ENCODE assay signal across 8 cellular contexts in the genomic region with DNA sequence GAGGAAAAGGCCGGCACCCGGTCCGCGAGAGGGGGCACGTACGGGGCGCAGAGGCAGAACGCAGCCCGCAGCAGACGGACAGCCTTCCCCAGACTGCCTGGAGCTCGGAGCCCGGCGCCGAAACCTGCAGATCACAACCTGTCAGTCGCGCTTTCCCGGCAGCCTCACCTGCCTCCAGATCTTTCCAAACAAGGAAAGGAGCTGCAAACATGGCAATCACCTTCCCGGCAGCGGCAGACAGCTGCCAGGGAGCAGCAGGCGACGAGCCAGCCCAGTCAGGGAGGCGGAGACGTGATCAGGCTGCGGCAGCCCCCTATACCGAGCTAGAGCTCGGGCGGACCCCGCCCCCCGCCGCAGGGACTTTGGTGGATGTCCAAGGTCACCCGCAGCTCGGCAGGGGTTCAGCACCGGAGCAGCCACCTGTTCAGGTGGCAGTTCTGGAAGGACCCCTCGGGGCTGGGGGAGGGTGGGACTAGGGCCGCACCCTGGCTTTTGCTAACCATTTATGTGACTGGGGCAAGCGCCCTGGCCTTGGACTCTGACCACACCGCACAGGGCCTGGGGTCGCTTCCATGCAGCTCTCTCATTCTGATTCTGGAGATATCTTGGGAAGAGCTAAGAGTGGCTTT.
A peak's percentile ranks its signal among the peaks of the same experiment; 100 is the strongest.
DNase-seq lines count a peak whose midpoint lies in the region; ATAC-seq and TF ChIP-seq lines count a peak whose summit lies in the region.

No MANE protein-coding gene starts in this region.

- no peak overlapping the region for H3K27ac ChIP-seq in SK-N-SH (ENCODE audit: low read depth in 2 of 2, low read length in 1 of 2)
- no peak overlapping the region for H3K27ac ChIP-seq in sigmoid colon

- H3K9ac ChIP-seq in SK-N-SH: peak overlapping the region; percentile 50

- POLR2A ChIA-PET in SK-N-SH (lab: Yijun Ruan, JAX): interaction anchor here (0.8 kb wide), 1 partner anchor 18 kb away, joined by 4 read pairs; no protein-coding TSS in a partner anchor

- no peak for TF ChIP-seq RAD21 in SK-N-SH (IDR thresholded peaks at IDR 0.05; ENCODE audit: low read length)

- no peak for TF ChIP-seq POLR2A in sigmoid colon (IDR thresholded peaks at IDR 0.05)

- no peaks in the 10 kb centered on the region for H3K36me3 ChIP-seq in SK-N-SH (replicated peaks in 1 of 2; ENCODE audit: control insufficient read depth in 1 of 2, insufficient read depth in 2 of 2, low read length in 1 of 2)
- H3K36me3 ChIP-seq in sigmoid colon: no peaks in the 10 kb centered on the region

- no peaks in the 10 kb centered on the region for H3K79me2 ChIP-seq in SK-N-SH (ENCODE audit: insufficient read depth)

- H3K4me2 ChIP-seq in SK-N-SH: peak overlapping the region; percentile 82

- no peaks in the 10 kb centered on the region for H3K9me3 ChIP-seq in SK-N-SH
- H3K9me3 ChIP-seq in sigmoid colon: no peaks in the 10 kb centered on the region

- intact Hi-C loops in left ventricle myocardium superior (cut with micrococcal nuclease): no loop called here
- intact Hi-C loops in sigmoid colon (cut with DNase I): no loop called here

- no peak for TF ChIP-seq CTCF in HFF-Myc (IDR thresholded peaks at IDR 0.05; ENCODE audit: low read depth, low read length, missing control alignments)
- TF ChIP-seq CTCF in SK-N-SH (IDR thresholded peaks at IDR 0.05): no peak
- no peak for TF ChIP-seq CTCF in sigmoid colon (IDR thresholded peaks at IDR 0.05)

- H3K9me2 ChIP-seq in SK-N-SH: no peaks in the 10 kb centered on the region

- WGBS in SK-N-SH (ENCODE audit: low lambda C conversion rate): 44% methylated on average over 14 of the region's 38 CpGs
- 3 to 11% methylated on average over 38 of the region's 38 CpGs for WGBS in sigmoid colon, 2 donors

- DNase-seq in HFF-Myc (ENCODE audit: extremely low read depth, low read depth) (no peak), SK-N-SH (peak; percentile 78), left ventricle myocardium superior (peak; percentile 35), sigmoid colon (no peak), NOMO-1 treated with dmso at 0.1 percent for 144 hours (lab: John Stamatoyannopoulos, UW; ENCODE audit: unreplicated experiment) (no peak)
- no peak for DNase-seq in stimulated activated naive CD4-positive, alpha-beta T cell (lab: John Stamatoyannopoulos, UW)

- H3K4me3 ChIP-seq in HFF-Myc (replicated peaks; ENCODE audit: low read depth, low read length) (peak overlapping the region; percentile 49), SK-N-SH (ENCODE audit: low read depth in 2 of 2, low read length in 1 of 2) (peak overlapping the region; percentile 50 to 62), sigmoid colon (peak overlapping the region; percentile 19 to 51 (median 42))

- H4K20me1 ChIP-seq in SK-N-SH (ENCODE audit: insufficient read depth): no peaks in the 10 kb centered on the region

- peak; percentile 38 for ATAC-seq in left ventricle myocardium superior
- ATAC-seq in GM21360 (IDR thresholded peaks at IDR 0.05; ENCODE audit: unreplicated experiment): no peak
- ATAC-seq in GM19395 (IDR thresholded peaks at IDR 0.05; ENCODE audit: unreplicated experiment): no peak

- peaks cover 4% of the 10 kb centered on the region for H3F3A ChIP-seq in SK-N-SH (replicated peaks; ENCODE audit: insufficient read depth)

- CTCF ChIA-PET in SK-N-SH (lab: Yijun Ruan, JAX): interaction anchor here (0.9 to 2.3 kb wide), 8 partner anchors 9 to 523 kb away, joined by 3 to 14 read pairs (median 5); a partner anchor contains a TSS

- H3K27me3 ChIP-seq in SK-N-SH (ENCODE audit: insufficient read depth) (no peaks in the 10 kb centered on the region), sigmoid colon (peaks cover 0 to 30% (median 7%) of the 10 kb centered on the region in 3 donors)

- peak overlapping the region; percentile 75; the same call in 1 of the 2 replicates for H2AFZ ChIP-seq in SK-N-SH (ENCODE audit: low read depth)

- no peak for TF ChIP-seq EP300 in SK-N-SH (IDR thresholded peaks at IDR 0.05; ENCODE audit: borderline replicate concordance in 1 of 2, low read depth in 1 of 2, low read length in 1 of 2)
- no peak for TF ChIP-seq EP300 in sigmoid colon (IDR thresholded peaks at IDR 0.05)

- H3K4me1 ChIP-seq in SK-N-SH (ENCODE audit: control insufficient read depth in 1 of 2, insufficient read depth in 2 of 2, low read depth in 1 of 2, low read length in 1 of 2) (peaks cover 7 to 13% of the 10 kb centered on the region in 2 experiments; a peak in 2 of 4 replicates), sigmoid colon (peaks cover 0 to 19% (median 15%) of the 10 kb centered on the region in 4 donors)

TF ChIP-seq in SK-N-SH, 30 proteins besides CTCF, POLR2A, EP300 and RAD21:
- TF ChIP-seq TEAD4 (IDR thresholded peaks at IDR 0.05; ENCODE audit: borderline replicate concordance, insufficient read depth) (no peak), SMC3 (IDR thresholded peaks at IDR 0.05; ENCODE audit: low read depth, low read length) (no peak), FOXM1 (IDR thresholded peaks at IDR 0.05; ENCODE audit: low read depth) (no peak), MXI1 (IDR thresholded peaks at IDR 0.05; ENCODE audit: low read depth, low read length) (no peak), NFIC (IDR thresholded peaks at IDR 0.05; ENCODE audit: borderline replicate concordance) (no peak; the same call in 1 of the 2 replicates), POLR2AphosphoS5 (IDR thresholded peaks at IDR 0.05; ENCODE audit: low read depth, low read length) (no peak), CHD2 (IDR thresholded peaks at IDR 0.05; ENCODE audit: low read length, partially characterized antibody) (no peak), RCOR1 (IDR thresholded peaks at IDR 0.05; ENCODE audit: low read length) (no peak), EZH2phosphoT487 (IDR thresholded peaks at IDR 0.05; ENCODE audit: borderline replicate concordance, low read depth) (no peak), NRF1 (IDR thresholded peaks at IDR 0.05; ENCODE audit: low read depth, low read length) (no peak)
- TF ChIP-seq, protein P1, sequence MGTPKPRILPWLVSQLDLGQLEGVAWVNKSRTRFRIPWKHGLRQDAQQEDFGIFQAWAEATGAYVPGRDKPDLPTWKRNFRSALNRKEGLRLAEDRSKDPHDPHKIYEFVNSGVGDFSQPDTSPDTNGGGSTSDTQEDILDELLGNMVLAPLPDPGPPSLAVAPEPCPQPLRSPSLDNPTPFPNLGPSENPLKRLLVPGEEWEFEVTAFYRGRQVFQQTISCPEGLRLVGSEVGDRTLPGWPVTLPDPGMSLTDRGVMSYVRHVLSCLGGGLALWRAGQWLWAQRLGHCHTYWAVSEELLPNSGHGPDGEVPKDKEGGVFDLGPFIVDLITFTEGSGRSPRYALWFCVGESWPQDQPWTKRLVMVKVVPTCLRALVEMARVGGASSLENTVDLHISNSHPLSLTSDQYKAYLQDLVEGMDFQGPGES (IDR thresholded peaks at IDR 0.05; ENCODE audit: low read depth, low read length): no peak
- TF ChIP-seq, protein P2, sequence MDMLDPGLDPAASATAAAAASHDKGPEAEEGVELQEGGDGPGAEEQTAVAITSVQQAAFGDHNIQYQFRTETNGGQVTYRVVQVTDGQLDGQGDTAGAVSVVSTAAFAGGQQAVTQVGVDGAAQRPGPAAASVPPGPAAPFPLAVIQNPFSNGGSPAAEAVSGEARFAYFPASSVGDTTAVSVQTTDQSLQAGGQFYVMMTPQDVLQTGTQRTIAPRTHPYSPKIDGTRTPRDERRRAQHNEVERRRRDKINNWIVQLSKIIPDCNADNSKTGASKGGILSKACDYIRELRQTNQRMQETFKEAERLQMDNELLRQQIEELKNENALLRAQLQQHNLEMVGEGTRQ (IDR thresholded peaks at IDR 0.05; ENCODE audit: borderline replicate concordance, low read depth, low read length): no peak
- TF ChIP-seq, protein P3, sequence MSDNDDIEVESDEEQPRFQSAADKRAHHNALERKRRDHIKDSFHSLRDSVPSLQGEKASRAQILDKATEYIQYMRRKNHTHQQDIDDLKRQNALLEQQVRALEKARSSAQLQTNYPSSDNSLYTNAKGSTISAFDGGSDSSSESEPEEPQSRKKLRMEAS (IDR thresholded peaks at IDR 0.05; ENCODE audit: low read depth): no peak
- TF ChIP-seq, protein P4, sequence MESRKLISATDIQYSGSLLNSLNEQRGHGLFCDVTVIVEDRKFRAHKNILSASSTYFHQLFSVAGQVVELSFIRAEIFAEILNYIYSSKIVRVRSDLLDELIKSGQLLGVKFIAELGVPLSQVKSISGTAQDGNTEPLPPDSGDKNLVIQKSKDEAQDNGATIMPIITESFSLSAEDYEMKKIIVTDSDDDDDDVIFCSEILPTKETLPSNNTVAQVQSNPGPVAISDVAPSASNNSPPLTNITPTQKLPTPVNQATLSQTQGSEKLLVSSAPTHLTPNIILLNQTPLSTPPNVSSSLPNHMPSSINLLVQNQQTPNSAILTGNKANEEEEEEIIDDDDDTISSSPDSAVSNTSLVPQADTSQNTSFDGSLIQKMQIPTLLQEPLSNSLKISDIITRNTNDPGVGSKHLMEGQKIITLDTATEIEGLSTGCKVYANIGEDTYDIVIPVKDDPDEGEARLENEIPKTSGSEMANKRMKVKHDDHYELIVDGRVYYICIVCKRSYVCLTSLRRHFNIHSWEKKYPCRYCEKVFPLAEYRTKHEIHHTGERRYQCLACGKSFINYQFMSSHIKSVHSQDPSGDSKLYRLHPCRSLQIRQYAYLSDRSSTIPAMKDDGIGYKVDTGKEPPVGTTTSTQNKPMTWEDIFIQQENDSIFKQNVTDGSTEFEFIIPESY (IDR thresholded peaks at IDR 0.05; ENCODE audit: borderline replicate concordance, low read depth): no peak
TF ChIP-seq in SK-N-SH: peak in this region for 0.

Comparison
In these comparisons a context has a peak if more than half of its experiments do, and no peak if none do; other contexts are left out.
1. DNase-seq: peak in SK-N-SH (single experiment) and left ventricle myocardium superior (single experiment); none in HFF-Myc (single experiment), sigmoid colon (single experiment), stimulated activated naive CD4-positive, alpha-beta T cell (0 of 6) and NOMO-1 treated with dmso at 0.1 percent for 144 hours (single experiment).
2. Peak in every context shown above with its lines, with median percentiles within 50 percentile points of each other: H3K4me3 ChIP-seq.